ENCODE assay signal across 8 cellular contexts in the genomic region with DNA sequence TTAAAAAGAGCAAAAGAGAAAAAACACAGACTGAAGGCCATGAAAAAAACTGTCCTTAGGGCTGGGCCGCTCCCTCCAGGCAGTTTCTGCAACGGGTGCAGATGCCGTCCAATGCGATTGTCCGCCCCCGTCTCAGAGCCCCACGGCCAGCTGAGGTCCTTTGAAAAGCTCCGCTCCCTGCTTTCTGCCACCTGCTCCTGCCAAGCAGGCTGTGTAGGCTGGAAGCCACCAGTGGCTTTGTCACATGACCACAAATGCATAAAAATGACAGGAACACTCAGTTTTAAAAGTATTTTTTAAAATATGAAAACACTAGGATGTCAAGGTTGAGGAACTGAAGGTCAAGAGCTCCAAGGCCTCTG.
DNase-seq lines count a peak whose midpoint lies in the region; ATAC-seq and TF ChIP-seq lines count a peak whose summit lies in the region.

No MANE protein-coding gene starts in this region.

- H3K79me1 ChIP-seq in neuronal stem cell (ENCODE audit: low read depth, low read length) = peaks cover 6% of the 10 kb centered on the region

- H3K18ac ChIP-seq in neuronal stem cell (ENCODE audit: low read length) = no peak overlapping the region

- H3K4me1 ChIP-seq in cardiac muscle cell (ENCODE audit: low read depth) (peaks cover 49% of the 10 kb centered on the region), mucosa of rectum (ENCODE audit: control insufficient read depth in 2 of 2, insufficient read depth in 2 of 2, low read length in 2 of 2) (peaks cover 22 to 36% of the 10 kb centered on the region in 2 donors), neuronal stem cell (ENCODE audit: control insufficient read depth in 2 of 2, insufficient read depth in 1 of 2, low read depth in 1 of 2, low read length in 2 of 2) (peaks cover 15 to 16% of the 10 kb centered on the region in 2 donors)

- H2AK5ac ChIP-seq in neuronal stem cell (ENCODE audit: low read depth, low read length) = no peak overlapping the region

- H2BK15ac ChIP-seq in neuronal stem cell (ENCODE audit: low read length) = no peak overlapping the region

- no peak overlapping the region for H2BK5ac ChIP-seq in neuronal stem cell (ENCODE audit: low read length)

- no peak overlapping the region for H3K14ac ChIP-seq in neuronal stem cell (ENCODE audit: low read length)

- H2BK12ac ChIP-seq in neuronal stem cell (ENCODE audit: low read length) = no peak overlapping the region

- intact Hi-C loops in Right ventricle myocardium inferior (cut with DNase I) = loop anchor here (5.0 kb wide), 1 partner anchor 83 kb away; a partner anchor contains a TSS

- no peaks in the 10 kb centered on the region for H3K27me3 ChIP-seq in cardiac muscle cell
- H3K27me3 ChIP-seq in mucosa of rectum (ENCODE audit: control insufficient read depth in 2 of 2, insufficient read depth in 2 of 2, low read length in 2 of 2) = no peaks in the 10 kb centered on the region
- H3K27me3 ChIP-seq in neuronal stem cell (ENCODE audit: control insufficient read depth in 3 of 3, insufficient read depth in 3 of 3, low read depth in 1 of 3, low read length in 3 of 3) = no peaks in the 10 kb centered on the region

- H2BK120ac ChIP-seq in neuronal stem cell (ENCODE audit: low read depth, low read length) = no peak overlapping the region

- H3K36me3 ChIP-seq in cardiac muscle cell = no peaks in the 10 kb centered on the region
- no peaks in the 10 kb centered on the region for H3K36me3 ChIP-seq in mucosa of rectum (ENCODE audit: control insufficient read depth in 2 of 2, insufficient read depth in 2 of 2, low read length in 2 of 2)
- peaks cover 0 to 25% of the 10 kb centered on the region in 2 donors for H3K36me3 ChIP-seq in neuronal stem cell (replicated peaks in 1 of 2; ENCODE audit: control insufficient read depth in 2 of 2, insufficient read depth in 2 of 2, low read length in 2 of 2)

- no peak overlapping the region for H3K4me2 ChIP-seq in neuronal stem cell (ENCODE audit: insufficient read depth, low read length, poor library complexity, severe bottlenecking)

- no peak overlapping the region for H4K91ac ChIP-seq in neuronal stem cell (ENCODE audit: low read depth, low read length, poor library complexity)

- H3K4me3 ChIP-seq in cardiac muscle cell = no peak overlapping the region
- peak overlapping the region; percentile 40 to 71 for H3K4me3 ChIP-seq in mucosa of rectum (ENCODE audit: low read length in 2 of 2)
- no peak overlapping the region for H3K4me3 ChIP-seq in neuronal stem cell (ENCODE audit: low read length in 2 of 2)

- no peak overlapping the region for H3K4ac ChIP-seq in neuronal stem cell (ENCODE audit: low read length)

- ATAC-seq in Right ventricle myocardium inferior = no peak
- no peak for ATAC-seq in HG03159 (IDR thresholded peaks at IDR 0.05; ENCODE audit: unreplicated experiment)

- H2AFZ ChIP-seq in neuronal stem cell (ENCODE audit: low read length) = no peak overlapping the region

- H3K27ac ChIP-seq in cardiac muscle cell = peak overlapping the region; percentile 71
- H3K27ac ChIP-seq in caudate nucleus (ENCODE audit: low read depth, low read length) = peak overlapping the region; percentile 53
- peak overlapping the region; percentile 79 to 88 for H3K27ac ChIP-seq in mucosa of rectum (ENCODE audit: low read depth in 2 of 2, low read length in 2 of 2)
- H3K27ac ChIP-seq in neuronal stem cell (replicated peaks; ENCODE audit: low read length) = no peak overlapping the region

- H4K8ac ChIP-seq in neuronal stem cell (ENCODE audit: low read depth, low read length) = no peak overlapping the region

- no peak for DNase-seq in cardiac muscle cell (ENCODE audit: low read depth in 1 of 2, low spot score in 1 of 2)
- no peak for DNase-seq in Right ventricle myocardium inferior (ENCODE audit: missing footprints)
- DNase-seq in caudate nucleus (lab: John Stamatoyannopoulos, UW) = peak in 22 of 61 donors; percentile 21 to 82 (median 42)
- DNase-seq in NAMALWA (ENCODE audit: low spot score) = no peak
- no peak for DNase-seq in neuronal stem cell (ENCODE audit: low spot score)
- no peak for DNase-seq in DMS79 treated with DMSO at 0.1 percent for 48 hours (lab: John Stamatoyannopoulos, UW)

- no peak overlapping the region for H3K23ac ChIP-seq in neuronal stem cell (ENCODE audit: low read depth, low read length, poor library complexity)

- WGBS in neuronal stem cell (ENCODE audit: extremely low coverage in 2 of 2, insufficient read length in 2 of 2, insufficient replicate concordance in 1 of 2), 2 donors = no CpG with 5 or more reads among the region's 8 CpGs

- no peak for TF ChIP-seq CTCF in cardiac muscle cell (IDR thresholded peaks at IDR 0.05; ENCODE audit: low read depth, low read length)

- H3K9ac ChIP-seq in mucosa of rectum (ENCODE audit: low read depth in 1 of 2, low read length in 2 of 2) = peak overlapping the region; percentile 47 to 55
- H3K9ac ChIP-seq in neuronal stem cell (ENCODE audit: low read depth, low read length, poor library complexity) = no peak overlapping the region

- H3K9me3 ChIP-seq in cardiac muscle cell (ENCODE audit: low read depth) = no peaks in the 10 kb centered on the region
- H3K9me3 ChIP-seq in mucosa of rectum (ENCODE audit: control insufficient read depth in 2 of 2, low read length in 2 of 2) = no peaks in the 10 kb centered on the region
- H3K9me3 ChIP-seq in neuronal stem cell (replicated peaks in 1 of 2; ENCODE audit: control insufficient read depth in 2 of 2, insufficient read depth in 1 of 2, low read depth in 1 of 2, low read length in 2 of 2) = peaks cover 0 to 7% of the 10 kb centered on the region in 2 donors

Comparison
In these comparisons a context has a peak if more than half of its experiments do, and no peak if none do; other contexts are left out.
1. H3K4me3 ChIP-seq: peak in mucosa of rectum (2 of 2); none in cardiac muscle cell (single experiment) and neuronal stem cell (0 of 2).